8 cellular contexts compared by ENCODE assay signal in the genomic region with DNA sequence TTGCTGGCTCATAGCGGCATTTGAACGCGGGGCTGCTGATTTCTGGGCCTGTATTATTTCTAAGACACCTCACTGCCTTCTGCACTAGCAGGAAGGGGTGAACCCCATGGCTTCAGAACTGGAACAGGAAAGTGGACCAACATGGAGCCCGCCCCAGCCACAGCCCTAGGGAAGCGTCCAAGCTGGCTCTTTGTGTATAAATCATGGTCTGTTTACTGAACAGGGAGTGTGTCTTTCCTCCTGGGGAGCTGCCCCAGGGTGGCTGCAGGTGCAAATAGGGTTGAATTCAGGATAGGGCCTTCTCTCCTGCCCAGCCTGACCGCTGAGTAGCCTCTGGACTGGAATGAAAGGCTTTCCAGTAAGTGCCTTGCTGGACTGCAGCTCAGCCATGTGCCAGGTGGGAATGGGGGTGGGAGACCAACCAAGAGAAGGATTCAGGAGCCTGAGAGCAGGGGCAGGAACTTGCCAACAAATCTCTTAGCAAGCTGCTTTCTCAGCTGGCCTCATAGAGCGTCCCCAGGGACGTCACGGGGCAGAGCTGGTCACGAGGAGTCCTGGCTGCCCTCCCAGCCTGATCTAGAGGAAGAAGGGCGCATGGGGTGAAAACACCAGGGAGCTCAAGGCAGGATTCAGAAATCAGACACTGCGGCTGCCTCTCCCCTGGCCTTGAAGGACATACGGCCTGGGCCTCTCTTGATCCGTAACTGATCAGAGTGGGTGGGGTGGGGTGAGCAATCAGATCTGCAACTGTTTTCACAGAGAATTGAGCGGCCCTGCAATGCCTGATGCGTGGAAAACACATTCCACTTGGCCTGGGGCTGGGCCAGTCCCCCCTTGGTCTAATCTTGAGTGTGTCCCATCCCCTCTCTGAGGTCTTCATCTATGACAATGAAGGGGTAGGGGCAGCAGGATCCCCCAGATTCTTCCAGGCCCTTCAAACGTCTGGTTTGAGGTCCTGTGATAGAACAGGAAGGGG. TPM values are rescaled to one million over a fixed set of nuclear protein-coding genes. Genes with fewer than 3 reads are reported as not detected.
DNase-seq lines count a peak whose midpoint lies in the region; ATAC-seq and TF ChIP-seq lines count a peak whose summit lies in the region.

No MANE protein-coding gene starts in this region.

- H3K36me3 ChIP-seq in HUES6 (ENCODE audit: control insufficient read depth, insufficient read depth, low read length): no peaks in the 10 kb centered on the region
- H3K36me3 ChIP-seq in iPS-20b (ENCODE audit: insufficient read depth, low read depth, low read length): no peaks in the 10 kb centered on the region
- H3K36me3 ChIP-seq in OCI-LY7 (ENCODE audit: insufficient read depth, low read length): no peaks in the 10 kb centered on the region

- H3K9me2 ChIP-seq in OCI-LY7 (ENCODE audit: insufficient read depth, low read length): no peaks in the 10 kb centered on the region

- POLR2A ChIA-PET in OCI-LY7 (lab: Charles Lee): interaction anchor here (0.6 kb wide), 1 partner anchor 1265 kb away, joined by 4 read pairs; no protein-coding TSS in a partner anchor

- no peak overlapping the region for H3K4me2 ChIP-seq in OCI-LY7 (ENCODE audit: low read length)

- DNase-seq in OCI-LY7 (ENCODE audit: low spot score) (no peak), islet precursor cell (no peak)

- H3K79me2 ChIP-seq in OCI-LY7 (ENCODE audit: insufficient read depth, low read depth, low read length): no peaks in the 10 kb centered on the region

- H3K4me3 ChIP-seq in HUES6 (ENCODE audit: low read depth, low read length) (no peak overlapping the region), iPS-20b (ENCODE audit: low read length) (no peak overlapping the region), skin epidermis (no peak overlapping the region), OCI-LY7 (ENCODE audit: low read depth, low read length, poor library complexity, severe bottlenecking) (no peak overlapping the region)

- H3K9me3 ChIP-seq in HUES6 (ENCODE audit: control insufficient read depth, insufficient read depth, low read depth, low read length) (peaks cover 1% of the 10 kb centered on the region; the same call in 1 of the 2 replicates), iPS-20b (ENCODE audit: insufficient read depth, low read depth, low read length) (no peaks in the 10 kb centered on the region), OCI-LY7 (ENCODE audit: low read length) (no peaks in the 10 kb centered on the region)

- no peak overlapping the region for H2AFZ ChIP-seq in OCI-LY7 (ENCODE audit: low read length)

- no peak for TF ChIP-seq CTCF in OCI-LY7 (conservative IDR thresholded peaks at IDR 0.05; ENCODE audit: low read length)

- H3K27ac ChIP-seq in HUES6 (ENCODE audit: low read depth, low read length) (no peak overlapping the region), angular gyrus (ENCODE audit: low read depth, low read length) (peak overlapping the region; percentile 63), iPS-20b (ENCODE audit: low read length) (no peak overlapping the region), skin epidermis (peak overlapping the region in 17 of 21 experiments; percentile 6 to 86 (median 68)), OCI-LY7 (ENCODE audit: low read depth, low read length, poor library complexity, severe bottlenecking) (no peak overlapping the region)

- CTCF ChIA-PET in OCI-LY7 (lab: Charles Lee; ENCODE audit: unreplicated experiment): no interaction called here

- H4K20me1 ChIP-seq in OCI-LY7 (ENCODE audit: insufficient read depth, low read length): no peaks in the 10 kb centered on the region

- H3K27me3 ChIP-seq in HUES6 (ENCODE audit: control insufficient read depth, insufficient read depth, low read length) (no peaks in the 10 kb centered on the region), iPS-20b (ENCODE audit: insufficient read depth, low read length) (no peaks in the 10 kb centered on the region)

- ATAC-seq in HG02884 (IDR thresholded peaks at IDR 0.05; ENCODE audit: unreplicated experiment) (no peak), GM19455 (IDR thresholded peaks at IDR 0.05; ENCODE audit: unreplicated experiment) (no peak)

- intact Hi-C loops in OCI-LY7 (cut with micrococcal nuclease; ENCODE audit: unreplicated experiment): no loop called here

- H3K9ac ChIP-seq in HUES6 (ENCODE audit: low read length) (peak overlapping the region; percentile 36), iPS-20b (ENCODE audit: low read depth, low read length) (peak overlapping the region; percentile 14; the same call in 1 of the 2 replicates)

- H3K4me1 ChIP-seq in HUES6 (ENCODE audit: control insufficient read depth, insufficient read depth, low read length) (peaks cover 34% of the 10 kb centered on the region), iPS-20b (ENCODE audit: insufficient read depth, low read length) (peaks cover 21% of the 10 kb centered on the region; the same call in 1 of the 2 replicates), OCI-LY7 (ENCODE audit: insufficient read depth, low read length, poor library complexity, severe bottlenecking) (no peaks in the 10 kb centered on the region)

- no TSS peak for BruUV-seq in OCI-LY7 (replicated peaks; lab: Mats Ljungman, UMichigan)

RNA-seq across cellular contexts. Expression of gene SELENON, which starts 56.5 kb away (rescaled TPM):
- 5.6 and 9.9 TPM in 2 replicates for total RNA-seq in OCI-LY7 (2014; rRNA removed; shearing (Covaris generic))
- 28.1 and 28.3 TPM in 2 replicates for total RNA-seq in OCI-LY7 (2022)

Comparison
In these comparisons a context has a peak if more than half of its experiments do, and no peak if none do; other contexts are left out.
1. H3K27ac ChIP-seq: peak in angular gyrus (single experiment) and skin epidermis (17 of 21); none in HUES6 (single experiment), iPS-20b (single experiment) and OCI-LY7 (single experiment).